Comparison of ENCODE assay signal across 8 cellular contexts in the genomic region with DNA sequence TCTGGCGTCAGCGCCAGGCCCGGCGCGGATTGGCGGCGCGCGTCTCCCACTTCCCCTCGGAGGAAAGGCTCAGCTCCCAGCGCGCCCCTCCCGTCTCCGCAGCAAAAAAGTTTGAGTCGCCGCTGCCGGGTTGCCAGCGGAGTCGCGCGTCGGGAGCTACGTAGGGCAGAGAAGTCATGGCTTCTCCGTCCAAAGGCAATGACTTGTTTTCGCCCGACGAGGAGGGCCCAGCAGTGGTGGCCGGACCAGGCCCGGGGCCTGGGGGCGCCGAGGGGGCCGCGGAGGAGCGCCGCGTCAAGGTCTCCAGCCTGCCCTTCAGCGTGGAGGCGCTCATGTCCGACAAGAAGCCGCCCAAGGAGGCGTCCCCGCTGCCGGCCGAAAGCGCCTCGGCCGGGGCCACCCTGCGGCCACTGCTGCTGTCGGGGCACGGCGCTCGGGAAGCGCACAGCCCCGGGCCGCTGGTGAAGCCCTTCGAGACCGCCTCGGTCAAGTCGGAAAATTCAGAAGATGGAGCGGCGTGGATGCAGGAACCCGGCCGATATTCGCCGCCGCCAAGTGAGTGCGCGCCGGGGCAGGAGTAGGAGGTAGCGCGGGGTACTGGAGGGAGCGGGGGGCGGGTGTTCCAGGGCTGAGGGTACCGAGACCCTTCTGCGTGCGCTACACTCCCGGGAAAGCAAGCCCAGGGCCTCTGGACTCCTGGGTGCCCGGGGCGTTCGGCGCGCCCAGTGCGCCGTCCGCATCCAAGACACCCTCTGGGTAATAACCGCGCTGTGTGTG.
DNase-seq lines count a peak whose midpoint lies in the region; TF ChIP-seq lines count a peak whose summit lies in the region.

MSX2 (plus strand) TSS at position 99 of the 777 bp plus-strand sequence; CDS start at position 177, 78 bp downstream.

- H3K36me3 ChIP-seq in brain microvascular endothelial cell (replicated peaks) (no peaks in the 10 kb centered on the region), WERI-Rb-1 (no peaks in the 10 kb centered on the region)

- peaks cover 28% of the 10 kb centered on the region for H3K27me3 ChIP-seq in brain microvascular endothelial cell (replicated peaks)
- peaks cover 92% of the 10 kb centered on the region for H3K27me3 ChIP-seq in WERI-Rb-1 (ENCODE audit: insufficient read depth, low read depth, severe bottlenecking)

- in situ Hi-C loops in brain microvascular endothelial cell (cut with HindIII; ENCODE audit: low pct_ligation_motif_present, low sequenced_read_pairs), result no loop called here
- in situ Hi-C loops in ACHN (cut with HindIII; ENCODE audit: low pct_ligation_motif_present, low pct_unique_long_range_greater_than_20kb, low sequenced_read_pairs), result no loop called here

- H3K4me3 ChIP-seq in brain microvascular endothelial cell (ENCODE audit: low read depth, low read length) (peak within 1 kb of the TSS; percentile 52), WERI-Rb-1 (ENCODE audit: low read depth, low read length) (no peak within 1 kb of the TSS)

- peaks cover 7% of the 10 kb centered on the region for H3K9me3 ChIP-seq in WERI-Rb-1 (ENCODE audit: severe bottlenecking)

- H3K27ac ChIP-seq in brain microvascular endothelial cell, result no peak within 1 kb of the TSS
- H3K27ac ChIP-seq in WERI-Rb-1, result no peak within 1 kb of the TSS

- DNase-seq in DMS114 treated with DMSO at 0.1 percent for 48 hours (lab: John Stamatoyannopoulos, UW; ENCODE audit: unreplicated experiment) (peak; percentile 87), NOMO-1 treated with dmso at 0.1 percent for 144 hours (lab: John Stamatoyannopoulos, UW; ENCODE audit: unreplicated experiment) (peak; percentile 87), brain microvascular endothelial cell (peak; percentile 77), hypothalamus (lab: John Stamatoyannopoulos, UW) (peak in 44 of 51 donors; percentile 11 to 81 (median 50)), putamen (ENCODE audit: low spot score) (peak; percentile 46), ACHN (no peak), WERI-Rb-1 (no peak), HuH-7 (ENCODE audit: low spot score) (no peak)

- TF ChIP-seq CTCF in brain microvascular endothelial cell (IDR thresholded peaks at IDR 0.05; ENCODE audit: low read depth, low read length, missing control alignments) (no peak), WERI-Rb-1 (IDR thresholded peaks at IDR 0.05; ENCODE audit: low read depth, low read length) (no peak)

Comparison
In these comparisons a context has a peak if more than half of its experiments do, and no peak if none do; other contexts are left out.
1. DNase-seq: peak in DMS114 treated with DMSO at 0.1 percent for 48 hours (single experiment), NOMO-1 treated with dmso at 0.1 percent for 144 hours (single experiment), brain microvascular endothelial cell (single experiment), hypothalamus (44 of 51) and putamen (single experiment); none in ACHN (single experiment), WERI-Rb-1 (single experiment) and HuH-7 (single experiment).